Comparison of ENCODE assay signal across 13 cellular contexts in the genomic region with DNA sequence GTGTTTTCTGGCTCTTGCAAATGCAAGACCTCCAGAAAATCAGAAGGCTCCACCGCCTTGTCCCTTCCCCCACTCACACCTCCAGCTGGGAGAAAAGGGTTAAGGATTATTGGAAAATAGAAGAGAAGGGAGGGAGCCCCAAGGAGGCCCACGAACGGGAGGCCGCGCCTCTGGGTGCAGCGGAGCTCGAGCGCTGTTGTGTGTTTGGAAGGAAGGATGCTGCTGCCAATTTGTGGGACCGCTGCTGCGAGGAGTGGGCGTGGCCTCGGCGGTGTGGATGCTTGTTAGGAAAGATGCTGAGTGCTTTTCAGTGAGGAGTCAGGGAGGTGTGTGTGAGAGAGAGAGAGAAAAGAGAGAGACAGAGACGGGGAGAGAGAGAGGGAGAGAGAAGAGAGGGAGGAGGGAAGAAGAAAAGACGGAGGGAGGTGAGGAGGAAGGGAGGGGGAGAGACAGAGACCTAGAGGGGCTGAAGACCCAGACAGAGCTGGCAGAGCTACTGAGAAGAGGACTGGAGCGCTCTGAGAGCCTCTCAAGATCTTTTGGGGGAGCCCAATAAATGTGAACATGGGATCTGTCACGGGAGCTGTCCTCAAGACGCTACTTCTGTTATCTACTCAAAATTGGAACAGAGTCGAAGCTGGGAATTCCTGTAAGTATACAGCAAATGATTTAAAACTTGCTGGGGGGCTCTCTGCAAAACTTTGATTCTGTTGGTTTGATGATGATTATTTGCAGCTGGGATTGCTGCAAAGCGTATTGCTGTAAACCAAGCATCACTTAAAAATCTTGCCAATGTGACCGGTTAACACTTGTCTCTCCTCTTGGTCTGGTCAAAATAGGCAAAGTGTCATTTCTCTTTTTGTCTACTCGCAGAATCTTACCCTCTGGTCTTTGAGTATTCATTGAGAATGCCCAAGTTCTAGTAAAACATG. TPM values are rescaled to one million over a fixed set of nuclear protein-coding genes. Genes with fewer than 3 reads are reported as not detected.
DNase-seq lines count a peak whose midpoint lies in the region; ATAC-seq and TF ChIP-seq lines count a peak whose summit lies in the region.
"Had no signal": no experiment of that assay in that cellular context is flagged by ENCODE, and none has a peak within 500 bp of the region (broad histone marks: within the 10 kb centered on the region; RNA-seq: fewer than 3 reads in every experiment).

A gene (plus strand): TSS at position 303 of the 932 bp plus-strand sequence. CDS start 262 bp downstream, at position 565.

- H3K27ac ChIP-seq in ACC112 (ENCODE audit: low read depth, low read length) (no peak within 1 kb of the TSS), HUES64 (ENCODE audit: low read depth, low read length) (no peak within 1 kb of the TSS), dorsolateral prefrontal cortex (peak within 1 kb of the TSS; percentile 22 to 95 (median 86)), thyroid gland (no peak within 1 kb of the TSS)
- H3K27ac ChIP-seq: BLaER1 had no signal

- H3K4me3 ChIP-seq in ACC112 (ENCODE audit: low read depth, low read length) (peak within 1 kb of the TSS; percentile 51; the same call in 1 of the 2 replicates), HUES64 (ENCODE audit: low read length) (peak within 1 kb of the TSS; percentile 36), dorsolateral prefrontal cortex (peak within 1 kb of the TSS; percentile 26 to 80 (median 63)), thyroid gland (replicated peaks in 1 of 3) (no peak within 1 kb of the TSS)
- H3K4me3 ChIP-seq: BLaER1 had no signal

- H3K27me3 ChIP-seq in ACC112 (ENCODE audit: insufficient read depth, low read length) (peaks cover 6% of the 10 kb centered on the region; the same call in 1 of the 2 replicates), HUES64 (ENCODE audit: insufficient read depth, low read length) (peaks cover 21% of the 10 kb centered on the region), dorsolateral prefrontal cortex (no peaks in the 10 kb centered on the region), thyroid gland (no peaks in the 10 kb centered on the region)
- H3K27me3 ChIP-seq: BLaER1 had no signal

- no peaks in the 10 kb centered on the region for H3K79me2 ChIP-seq in ACC112 (ENCODE audit: control insufficient read depth, insufficient read depth, low read length, unreplicated experiment)

- DNase-seq in dorsolateral prefrontal cortex (peak; percentile 82 to 92 (median 87)), midbrain (lab: John Stamatoyannopoulos, UW) (peak; percentile 78), left colon (no peak), thyroid gland (no peak), SW 1271 (lab: John Stamatoyannopoulos, UW) (no peak)
- DNase-seq: activated naive CD8-positive, alpha-beta T cell treated with anti-CD3 and anti-CD28 coated beads, Interleukin-2, amount 50 U/mL, for 24 hours; T-helper 1 cell had no signal

- H3K36me3 ChIP-seq in ACC112 (ENCODE audit: insufficient read depth, low read length) (no peaks in the 10 kb centered on the region), HUES64 (ENCODE audit: insufficient read depth, low read length) (no peaks in the 10 kb centered on the region), thyroid gland (no peaks in the 10 kb centered on the region)
- H3K36me3 ChIP-seq: BLaER1 had no signal

- 32% methylated on average over 21 of the region's 22 CpGs for WGBS in HUES64
- WGBS in thyroid gland, 2 donors: 16 to 18% methylated on average over 22 of the region's 22 CpGs

- TF ChIP-seq POLR2A in thyroid gland (IDR thresholded peaks at IDR 0.05): no peak

- H3K4me1 ChIP-seq in ACC112 (ENCODE audit: control insufficient read depth, insufficient read depth, low read length, unreplicated experiment) (peaks cover 19% of the 10 kb centered on the region), HUES64 (ENCODE audit: insufficient read depth, low read length) (no peaks in the 10 kb centered on the region), thyroid gland (no peaks in the 10 kb centered on the region)
- H3K4me1 ChIP-seq: BLaER1 had no signal

- peak in 19 of 56 donors; percentile 4 to 38 (median 10) for TF ChIP-seq CTCF in dorsolateral prefrontal cortex (IDR thresholded peaks at IDR 0.05 in 54 of 56, conservative IDR thresholded peaks at IDR 0.05 in 2 of 56; ENCODE audit: low read depth in 1 of 56, partially characterized antibody in 56 of 56)
- TF ChIP-seq CTCF in thyroid gland (IDR thresholded peaks at IDR 0.05): no peak

- no peak within 1 kb of the TSS for H2AFZ ChIP-seq in ACC112 (ENCODE audit: low read length, unreplicated experiment)

- no peak for ATAC-seq in left colon
- no peak for ATAC-seq in GM21723 (IDR thresholded peaks at IDR 0.05; ENCODE audit: unreplicated experiment)
- ATAC-seq: activated naive CD8-positive, alpha-beta T cell treated with anti-CD3 and anti-CD28 coated beads, Interleukin-2, amount 50 U/mL, for 24 hours had no signal

- intact Hi-C loops in dorsolateral prefrontal cortex (cut with DNase I) (loop anchor here (2.0 to 10.0 kb wide), 7 partner anchors 167 to 475 kb away; no protein-coding TSS in a partner anchor), left colon (cut with DNase I, micrococcal nuclease) (no loop called here), thyroid gland (cut with DNase I) (no loop called here)

- no peak within 1 kb of the TSS for H3K9ac ChIP-seq in HUES64 (ENCODE audit: low read depth, low read length)
- H3K9ac ChIP-seq: BLaER1 had no signal

- no peaks in the 10 kb centered on the region for H3K9me3 ChIP-seq in HUES64 (ENCODE audit: insufficient read depth, low read depth, low read length)
- H3K9me3 ChIP-seq in thyroid gland: no peaks in the 10 kb centered on the region
- H3K9me3 ChIP-seq: BLaER1 had no signal

RNA-seq across cellular contexts. Expression of the gene that starts here (rescaled TPM):
- polyA plus RNA-seq in HUES64 (2013, experiment 1 of 2): 0.25 TPM
- 0.19 TPM for polyA plus RNA-seq in HUES64 (2013, experiment 2 of 2)
- 100 to 1,000 TPM in 20 of 120 experiments, 10 to 100 TPM in 100; 29.2 to 202 (median 70.7) TPM for total RNA-seq in dorsolateral prefrontal cortex
- not detected for total RNA-seq in left colon
- not detected for total RNA-seq in thyroid gland
- total RNA-seq: activated CD8-positive, alpha-beta memory T cell treated with anti-CD3 and anti-CD28 coated beads for 36 hours; omental fat pad had no signal

Comparison
In these comparisons a context has a peak if more than half of its experiments do, and no peak if none do; other contexts are left out.
1. RNA of the gene that starts here (total RNA-seq): 29.2 to 202 TPM in dorsolateral prefrontal cortex; not detected in left colon and not detected in thyroid gland; every median in the first group is over 10 times any median in the second.
2. H3K27ac ChIP-seq: peak in dorsolateral prefrontal cortex (59 of 59); none in ACC112 (single experiment), HUES64 (single experiment) and thyroid gland (0 of 3).
3. H3K4me3 ChIP-seq: peak in ACC112 (single experiment), HUES64 (single experiment) and dorsolateral prefrontal cortex (59 of 59); none in thyroid gland (0 of 3).
4. DNase-seq: peak in dorsolateral prefrontal cortex (10 of 10) and midbrain (single experiment); none in left colon (0 of 2), thyroid gland (0 of 2) and SW 1271 (0 of 2).
5. intact Hi-C loops: an anchor here in dorsolateral prefrontal cortex (2.0 to 10.0 kb wide); none called in left colon and thyroid gland.